13 cellular contexts compared by ENCODE assay signal in genomic region chr12:79546461-79547043, GRCh38.
DNase-seq lines count a peak whose midpoint lies in the region; ATAC-seq and TF ChIP-seq lines count a peak whose summit lies in the region.
"Had no signal": no experiment of that assay in that cellular context is flagged by ENCODE, and none has a peak within 500 bp of the region (broad histone marks: within the 10 kb centered on the region; RNA-seq: fewer than 3 reads in every experiment).

No MANE protein-coding gene starts in this region.

- no peaks in the 10 kb centered on the region for H3K9me2 ChIP-seq in HCT116 (ENCODE audit: insufficient read depth)

- peaks cover 28 to 48% of the 10 kb centered on the region in 2 experiments for H3K4me1 ChIP-seq in HCT116 (ENCODE audit: control insufficient read depth in 1 of 2, insufficient read depth in 2 of 2, low read length in 2 of 2)
- peaks cover 26 to 44% of the 10 kb centered on the region in 2 donors for H3K4me1 ChIP-seq in thyroid gland

- CTCF ChIA-PET in HCT116 (lab: Charles Lee) = interaction anchor here (0.7 to 1.4 kb wide), 3 partner anchors 127 to 1400 kb away, joined by 3 to 4 read pairs (median 4); no protein-coding TSS in a partner anchor

- H3K9ac ChIP-seq in HCT116 (ENCODE audit: low read length) = peak overlapping the region; percentile 44

- H3K36me3 Mint-ChIP-seq in activated T-cell treated with anti-CD3 and anti-CD28 coated beads, Interleukin-2, amount 50 U/mL, for 4 hours (ENCODE audit: insufficient read depth) = no peaks in the 10 kb centered on the region
- H3K36me3 Mint-ChIP-seq in effector memory CD8-positive, alpha-beta T cell (ENCODE audit: insufficient read depth) = no peaks in the 10 kb centered on the region

- H3K79me2 ChIP-seq in HCT116 (ENCODE audit: insufficient read depth, low read length) = no peaks in the 10 kb centered on the region

- ATAC-seq in HCT116 (no peak), HG02678 (IDR thresholded peaks at IDR 0.05; ENCODE audit: unreplicated experiment) (no peak)
- ATAC-seq in activated T-cell treated with anti-CD3 and anti-CD28 coated beads, Interleukin-2, amount 50 U/mL, for 4 hours = no peak
- ATAC-seq in effector memory CD8-positive, alpha-beta T cell (replicated peaks) = no peak

- TF ChIP-seq CTCF in HCT116 (IDR thresholded peaks at IDR 0.05 in 2 of 3, conservative IDR thresholded peaks at IDR 0.05 in 1 of 3; ENCODE audit: borderline replicate concordance in 1 of 3, insufficient read depth in 1 of 3, low read depth in 2 of 3, low read length in 2 of 3) = no peak
- no peak for TF ChIP-seq CTCF in thyroid gland (IDR thresholded peaks at IDR 0.05)

- TF ChIP-seq POLR2A in HCT116 (IDR thresholded peaks at IDR 0.05; ENCODE audit: borderline replicate concordance, extremely low read depth, insufficient read depth, insufficient read length) = no peak
- no peak for TF ChIP-seq POLR2A in thyroid gland (IDR thresholded peaks at IDR 0.05)

- DNase-seq in HCT116 (ENCODE audit: low read depth, low spot score) = no peak
- DNase-seq in amniotic epithelial cell (ENCODE audit: low read depth) = peak; percentile 52
- DNase-seq in islet precursor cell = peak; percentile 88
- no peak for DNase-seq in thyroid gland
- no peak for DNase-seq in activated T-cell treated with anti-CD3 and anti-CD28 coated beads, Interleukin-2, amount 50 U/mL, for 4 hours
- DNase-seq in effector memory CD8-positive, alpha-beta T cell = no peak
- no peak for DNase-seq in activated naive CD4-positive, alpha-beta T cell treated with anti-CD3 and anti-CD28 coated beads, Interleukin-2, amount 50 U/mL, for 16 hours
- DNase-seq: activated naive CD4-positive, alpha-beta T cell treated with anti-CD3 and anti-CD28 coated beads for 36 hours; effector CD8-positive, alpha-beta T cell; hypothalamus; NCI-H2227 treated with DMSO at 0.1 percent for 48 hours had no signal

- TF ChIP-seq RAD21 in HCT116 (IDR thresholded peaks at IDR 0.05; ENCODE audit: low read depth) = no peak

- TSS peak; percentile 36 for BruUV-seq in HCT116 (replicated peaks; lab: Mats Ljungman, UMichigan)

- peak overlapping the region; percentile 73 for H3K4me2 ChIP-seq in HCT116 (ENCODE audit: low read length)

- H3K4me1 Mint-ChIP-seq in activated T-cell treated with anti-CD3 and anti-CD28 coated beads, Interleukin-2, amount 50 U/mL, for 4 hours (ENCODE audit: low read depth) = no peaks in the 10 kb centered on the region
- H3K4me1 Mint-ChIP-seq in effector memory CD8-positive, alpha-beta T cell (ENCODE audit: low read depth in 2 of 2) = no peaks in the 10 kb centered on the region

- H3K27ac Mint-ChIP-seq in effector memory CD8-positive, alpha-beta T cell = no peak overlapping the region
- H3K27ac Mint-ChIP-seq: activated naive CD4-positive, alpha-beta T cell treated with anti-CD3 and anti-CD28 coated beads for 36 hours had no signal

- intact Hi-C loops in HCT116 (cut with micrococcal nuclease) (loop anchor here (2.0 kb wide), 1 partner anchor 192 kb away; no protein-coding TSS in a partner anchor), thyroid gland (cut with DNase I) (no loop called here)

- H3K9me3 Mint-ChIP-seq in activated T-cell treated with anti-CD3 and anti-CD28 coated beads, Interleukin-2, amount 50 U/mL, for 4 hours = no peaks in the 10 kb centered on the region
- H3K9me3 Mint-ChIP-seq in effector memory CD8-positive, alpha-beta T cell = no peaks in the 10 kb centered on the region
- H3K9me3 Mint-ChIP-seq: activated naive CD4-positive, alpha-beta T cell treated with anti-CD3 and anti-CD28 coated beads for 36 hours; nephron progenitor cell had no signal

- no peak overlapping the region for H2AFZ ChIP-seq in HCT116 (ENCODE audit: low read depth, low read length, poor library complexity, severe bottlenecking)

- H3K27me3 ChIP-seq in HCT116 (ENCODE audit: insufficient read depth, low read length) (no peaks in the 10 kb centered on the region), thyroid gland (no peaks in the 10 kb centered on the region)

- H3K36me3 ChIP-seq in HCT116 (ENCODE audit: control insufficient read depth in 1 of 2, insufficient read depth in 2 of 2, low read length in 2 of 2) (no peaks in the 10 kb centered on the region), thyroid gland (no peaks in the 10 kb centered on the region)

- POLR2A ChIA-PET in HCT116 (lab: Charles Lee) = interaction anchor here (0.9 kb wide), 1 partner anchor 191 kb away, joined by 3 read pairs; no protein-coding TSS in a partner anchor

- H3K9me3 ChIP-seq in HCT116 (ENCODE audit: control insufficient read depth in 1 of 2, insufficient read depth in 1 of 2, low read depth in 1 of 2, low read length in 2 of 2) (no peaks in the 10 kb centered on the region), thyroid gland (no peaks in the 10 kb centered on the region)

- H4K20me1 ChIP-seq in HCT116 (ENCODE audit: insufficient read depth) = no peaks in the 10 kb centered on the region

- no peak overlapping the region for H3K4me3 ChIP-seq in HCT116 (replicated peaks in 1 of 2; ENCODE audit: low read depth in 1 of 2, low read length in 2 of 2)
- H3K4me3 ChIP-seq in thyroid gland (replicated peaks in 1 of 3) = no peak overlapping the region

- no peaks in the 10 kb centered on the region for H3K27me3 Mint-ChIP-seq in activated T-cell treated with anti-CD3 and anti-CD28 coated beads, Interleukin-2, amount 50 U/mL, for 4 hours (ENCODE audit: low read depth)
- H3K27me3 Mint-ChIP-seq in effector memory CD8-positive, alpha-beta T cell = peaks cover 0 to 7% of the 10 kb centered on the region in 2 donors

- H3K27ac ChIP-seq in HCT116 (ENCODE audit: low read depth, low read length) (peak overlapping the region; percentile 85; the same call in 1 of the 2 replicates), thyroid gland (peak overlapping the region; percentile 89 to 93 (median 91))

- 81% methylated on average over 5 of the region's 5 CpGs for WGBS in thyroid gland, 2 donors

- RAD21 ChIA-PET in HCT116 (lab: Charles Lee; ENCODE audit: low non-redundant PET in 1 of 2, low total read pairs in 2 of 2, uncharacterized antibody in 2 of 2, unreplicated experiment in 2 of 2) = no interaction called here

- no peak overlapping the region for H3K4me3 Mint-ChIP-seq in activated T-cell treated with anti-CD3 and anti-CD28 coated beads, Interleukin-2, amount 50 U/mL, for 4 hours
- H3K4me3 Mint-ChIP-seq in effector memory CD8-positive, alpha-beta T cell = no peak overlapping the region
- H3K4me3 Mint-ChIP-seq: activated naive CD4-positive, alpha-beta T cell treated with anti-CD3 and anti-CD28 coated beads for 36 hours; nephron progenitor cell had no signal

TF ChIP-seq in HCT116, 20 proteins besides CTCF, POLR2A, EP300 and RAD21:
- TF ChIP-seq SIN3A (IDR thresholded peaks at IDR 0.05; ENCODE audit: low read depth) = no peak
- TF ChIP-seq EGR1 (IDR thresholded peaks at IDR 0.05; ENCODE audit: low read depth) = no peak
- no peak for TF ChIP-seq ZNF274 (IDR thresholded peaks at IDR 0.05; ENCODE audit: low read depth, low read length)
- TF ChIP-seq SRF (IDR thresholded peaks at IDR 0.05; ENCODE audit: low read depth) = no peak
- no peak for TF ChIP-seq ZBTB33 (IDR thresholded peaks at IDR 0.05; ENCODE audit: extremely low read depth, insufficient replicate concordance, low read length)
- TF ChIP-seq EZH2 (IDR thresholded peaks at IDR 0.05) = no peak
- TF ChIP-seq, protein P1, sequence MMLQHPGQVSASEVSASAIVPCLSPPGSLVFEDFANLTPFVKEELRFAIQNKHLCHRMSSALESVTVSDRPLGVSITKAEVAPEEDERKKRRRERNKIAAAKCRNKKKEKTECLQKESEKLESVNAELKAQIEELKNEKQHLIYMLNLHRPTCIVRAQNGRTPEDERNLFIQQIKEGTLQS (IDR thresholded peaks at IDR 0.05) = no peak
- no peak for TF ChIP-seq YY1 (IDR thresholded peaks at IDR 0.05; ENCODE audit: extremely low read depth, insufficient replicate concordance, low read depth, low read length)
- TF ChIP-seq SP1 (IDR thresholded peaks at IDR 0.05; ENCODE audit: low read depth) = no peak
TF ChIP-seq in HCT116: peak in this region for 0.

Comparison
In these comparisons a context has a peak if more than half of its experiments do, and no peak if none do; other contexts are left out.
1. DNase-seq: peak in amniotic epithelial cell (single experiment) and islet precursor cell (single experiment); none in HCT116 (single experiment), thyroid gland (0 of 2), activated T-cell treated with anti-CD3 and anti-CD28 coated beads, Interleukin-2, amount 50 U/mL, for 4 hours (single experiment), effector memory CD8-positive, alpha-beta T cell (0 of 3) and activated naive CD4-positive, alpha-beta T cell treated with anti-CD3 and anti-CD28 coated beads, Interleukin-2, amount 50 U/mL, for 16 hours (single experiment).